In the genomic region with DNA sequence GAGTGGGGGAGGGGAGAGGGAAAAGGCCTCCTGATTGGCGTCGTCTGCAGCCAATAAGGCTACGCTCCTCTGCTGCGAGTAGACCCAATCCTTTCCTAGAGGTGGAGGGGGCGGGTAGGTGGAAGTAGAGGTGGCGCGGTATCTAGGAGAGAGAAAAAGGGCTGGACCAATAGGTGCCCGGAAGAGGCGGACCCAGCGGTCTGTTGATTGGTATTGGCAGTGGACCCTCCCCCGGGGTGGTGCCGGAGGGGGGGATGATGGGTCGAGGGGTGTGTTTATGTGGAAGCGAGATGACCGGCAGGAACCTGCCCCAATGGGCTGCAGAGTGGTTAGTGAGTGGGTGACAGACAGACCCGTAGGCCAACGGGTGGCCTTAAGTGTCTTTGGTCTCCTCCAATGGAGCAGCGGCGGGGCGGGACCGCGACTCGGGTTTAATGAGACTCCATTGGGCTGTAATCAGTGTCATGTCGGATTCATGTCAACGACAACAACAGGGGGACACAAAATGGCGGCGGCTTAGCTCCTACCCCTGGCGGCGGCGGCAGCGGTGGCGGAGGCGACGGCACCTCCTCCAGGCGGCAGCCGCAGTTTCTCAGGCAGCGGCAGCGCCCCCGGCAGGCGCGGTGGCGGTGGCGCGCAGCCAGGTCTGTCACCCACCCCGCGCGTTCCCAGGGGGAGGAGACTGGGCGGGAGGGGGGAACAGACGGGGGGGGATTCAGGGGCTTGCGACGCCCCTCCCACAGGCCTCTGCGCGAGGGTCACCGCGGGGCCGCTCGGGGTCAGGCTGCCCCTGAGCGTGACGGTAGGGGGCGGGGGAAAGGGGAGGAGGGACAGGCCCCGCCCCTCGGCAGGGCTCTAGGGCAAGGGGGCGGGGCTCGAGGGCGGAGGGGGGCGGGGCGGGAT, we compare ENCODE assay signal across 8 cellular contexts. TPM values are rescaled to one million over a fixed set of nuclear protein-coding genes. Genes with fewer than 3 reads are reported as not detected.
A peak's percentile ranks its signal among the peaks of the same experiment; 100 is the strongest.
DNase-seq lines count a peak whose midpoint lies in the region; FAIRE-seq and TF ChIP-seq lines count a peak whose summit lies in the region.

A gene (plus strand): TSS at position 459 of the 903 bp plus-strand sequence. CDS start 16,258 bp downstream, outside the sequence.

- H3K27ac Mint-ChIP-seq in activated naive CD4-positive, alpha-beta T cell treated with anti-CD3 and anti-CD28 coated beads for 36 hours, result peak within 1 kb of the TSS; percentile 93

- H3K79me1 ChIP-seq in neuronal stem cell (ENCODE audit: low read depth, low read length), result peaks cover 12% of the 10 kb centered on the region

- H3K4ac ChIP-seq in neuronal stem cell (ENCODE audit: low read length), result peak within 1 kb of the TSS; percentile 94

- H3K4me1 Mint-ChIP-seq in activated naive CD4-positive, alpha-beta T cell treated with anti-CD3 and anti-CD28 coated beads for 36 hours (ENCODE audit: low read depth), result peaks cover 55% of the 10 kb centered on the region

- no peaks in the 10 kb centered on the region for H3K27me3 Mint-ChIP-seq in activated naive CD4-positive, alpha-beta T cell treated with anti-CD3 and anti-CD28 coated beads for 36 hours (ENCODE audit: low read depth)

- peak within 1 kb of the TSS; percentile 83 for H3K4me3 Mint-ChIP-seq in activated naive CD4-positive, alpha-beta T cell treated with anti-CD3 and anti-CD28 coated beads for 36 hours

- DNase-seq in GM06990 (ENCODE audit: extremely low read depth, insufficient read length), result peak; percentile 100
- peak; percentile 100 for DNase-seq in HFF-Myc (ENCODE audit: extremely low read depth, low read depth)
- peak; percentile 98 for DNase-seq in NAMALWA (ENCODE audit: low spot score)
- DNase-seq in SK-N-DZ (ENCODE audit: low spot score), result peak; percentile 100
- DNase-seq in activated naive CD4-positive, alpha-beta T cell treated with anti-CD3 and anti-CD28 coated beads for 36 hours, result peak; percentile 100
- DNase-seq in frontal cortex (ENCODE audit: low spot score in 2 of 2), result peak; percentile 94 to 97
- peak; percentile 100 for DNase-seq in neuronal stem cell (ENCODE audit: low spot score)

- H4K8ac ChIP-seq in neuronal stem cell (ENCODE audit: low read depth, low read length), result peak within 1 kb of the TSS; percentile 99

- peak within 1 kb of the TSS; percentile 99 for H3K9ac ChIP-seq in neuronal stem cell (ENCODE audit: low read depth, low read length, poor library complexity)

- H3K27me3 ChIP-seq in GM06990 (replicated peaks; ENCODE audit: control insufficient read depth, insufficient read depth, low read length), result no peaks in the 10 kb centered on the region
- no peaks in the 10 kb centered on the region for H3K27me3 ChIP-seq in neuronal stem cell (ENCODE audit: control insufficient read depth in 3 of 3, insufficient read depth in 3 of 3, low read depth in 1 of 3, low read length in 3 of 3)

- no peaks in the 10 kb centered on the region for H3K36me3 Mint-ChIP-seq in activated naive CD4-positive, alpha-beta T cell treated with anti-CD3 and anti-CD28 coated beads for 36 hours (ENCODE audit: low read depth)

- intact Hi-C loops in activated naive CD4-positive, alpha-beta T cell treated with anti-CD3 and anti-CD28 coated beads for 36 hours (cut with micrococcal nuclease), result loop anchor here (1.0 to 5.0 kb wide), 21 partner anchors 26 to 1729 kb away; a partner anchor contains a TSS

- H3K18ac ChIP-seq in neuronal stem cell (ENCODE audit: low read length), result peak within 1 kb of the TSS; percentile 100

- peak within 1 kb of the TSS; percentile 92 for H2AFZ ChIP-seq in neuronal stem cell (ENCODE audit: low read length)

- H3K9me3 ChIP-seq in neuronal stem cell (replicated peaks in 1 of 2; ENCODE audit: control insufficient read depth in 2 of 2, insufficient read depth in 1 of 2, low read depth in 1 of 2, low read length in 2 of 2), result peaks cover 0 to 6% of the 10 kb centered on the region in 2 donors

- H3K4me3 ChIP-seq in GM06990 (replicated peaks; ENCODE audit: low read depth, low read length), result peak within 1 kb of the TSS; percentile 91
- peak within 1 kb of the TSS; percentile 77 for H3K4me3 ChIP-seq in HFF-Myc (replicated peaks; ENCODE audit: low read depth, low read length)
- peak within 1 kb of the TSS; percentile 73 to 99 for H3K4me3 ChIP-seq in neuronal stem cell (ENCODE audit: low read length in 2 of 2)

- peak within 1 kb of the TSS; percentile 98 for H2BK120ac ChIP-seq in neuronal stem cell (ENCODE audit: low read depth, low read length)

- FAIRE-seq in frontal cortex (lab: Jason Lieb, UNC), result peak; percentile 93

- CTCF ChIA-PET in activated naive CD4-positive, alpha-beta T cell treated with anti-CD3 and anti-CD28 coated beads for 36 hours (lab: Charles Lee), result interaction anchor here (0.7 to 0.8 kb wide), 3 partner anchors 27 to 292 kb away, joined by 3 read pairs; no protein-coding TSS in a partner anchor

- peak within 1 kb of the TSS; percentile 99 for H3K27ac ChIP-seq in neuronal stem cell (replicated peaks; ENCODE audit: low read length)

- no peaks in the 10 kb centered on the region for H3K9me3 Mint-ChIP-seq in activated naive CD4-positive, alpha-beta T cell treated with anti-CD3 and anti-CD28 coated beads for 36 hours

- H3K4me1 ChIP-seq in neuronal stem cell (ENCODE audit: control insufficient read depth in 2 of 2, insufficient read depth in 1 of 2, low read depth in 1 of 2, low read length in 2 of 2), result peaks cover 10 to 13% of the 10 kb centered on the region in 2 donors

- TF ChIP-seq CTCF in GM06990 (IDR thresholded peaks at IDR 0.05; ENCODE audit: insufficient read depth, low read length, poor library complexity, severe bottlenecking) (peak; percentile 6), HFF-Myc (IDR thresholded peaks at IDR 0.05; ENCODE audit: low read depth, low read length, missing control alignments) (no peak), subcutaneous adipose tissue (IDR thresholded peaks at IDR 0.05; ENCODE audit: low read depth) (no peak)

- H2BK12ac ChIP-seq in neuronal stem cell (ENCODE audit: low read length), result peak within 1 kb of the TSS; percentile 88

- peak within 1 kb of the TSS; percentile 99 for H2BK5ac ChIP-seq in neuronal stem cell (ENCODE audit: low read length)

- peak within 1 kb of the TSS; percentile 99 for H3K23ac ChIP-seq in neuronal stem cell (ENCODE audit: low read depth, low read length, poor library complexity)

- H2AK5ac ChIP-seq in neuronal stem cell (ENCODE audit: low read depth, low read length), result peak within 1 kb of the TSS; percentile 95

- WGBS in neuronal stem cell (ENCODE audit: extremely low coverage in 2 of 2, insufficient read length in 2 of 2, insufficient replicate concordance in 1 of 2), 2 donors, result no CpG with 5 or more reads among the region's 67 CpGs

- H4K91ac ChIP-seq in neuronal stem cell (ENCODE audit: low read depth, low read length, poor library complexity), result peak within 1 kb of the TSS; percentile 100

- H3K14ac ChIP-seq in neuronal stem cell (ENCODE audit: low read length), result peak within 1 kb of the TSS; percentile 86

- H3K4me2 ChIP-seq in neuronal stem cell (ENCODE audit: insufficient read depth, low read length, poor library complexity, severe bottlenecking), result peak within 1 kb of the TSS; percentile 94

- H2BK15ac ChIP-seq in neuronal stem cell (ENCODE audit: low read length), result peak within 1 kb of the TSS; percentile 99

- H3K36me3 ChIP-seq in GM06990 (ENCODE audit: control insufficient read depth, insufficient read depth, low read length) (no peaks in the 10 kb centered on the region), neuronal stem cell (replicated peaks in 1 of 2; ENCODE audit: control insufficient read depth in 2 of 2, insufficient read depth in 2 of 2, low read length in 2 of 2) (peaks cover 0 to 5% of the 10 kb centered on the region in 2 donors)

RNA-seq across cellular contexts. Expression of the gene that starts here (rescaled TPM):
- 3.1 and 4.4 TPM in 2 replicates for polyA plus RNA-seq in SK-N-DZ (2014; cell fraction: cytosol; rRNA removed)
- 5.2 and 11.1 TPM in 2 replicates for polyA plus RNA-seq in SK-N-DZ (2014; cell fraction: nucleus; rRNA removed)
- 10 to 100 TPM; 17.3 to 17.9 TPM for total RNA-seq in activated naive CD4-positive, alpha-beta T cell treated with anti-CD3 and anti-CD28 coated beads for 36 hours
- total RNA-seq in frontal cortex (189 TPM), subcutaneous adipose tissue (10 to 100 TPM; 45.6 to 48.9 (median 47.5) TPM)
- 10.2 TPM for polyA plus RNA-seq in neuronal stem cell (2013, experiment 1 of 2)
- 10.3 TPM for polyA plus RNA-seq in neuronal stem cell (2013, experiment 2 of 2)

Comparison
In these comparisons a context has a peak if more than half of its experiments do, and no peak if none do; other contexts are left out.
1. Peak in every context shown above with its lines: DNase-seq, H3K4me3 ChIP-seq and H3K27ac ChIP-seq.